15 cellular contexts compared by ENCODE assay signal in the genomic region with DNA sequence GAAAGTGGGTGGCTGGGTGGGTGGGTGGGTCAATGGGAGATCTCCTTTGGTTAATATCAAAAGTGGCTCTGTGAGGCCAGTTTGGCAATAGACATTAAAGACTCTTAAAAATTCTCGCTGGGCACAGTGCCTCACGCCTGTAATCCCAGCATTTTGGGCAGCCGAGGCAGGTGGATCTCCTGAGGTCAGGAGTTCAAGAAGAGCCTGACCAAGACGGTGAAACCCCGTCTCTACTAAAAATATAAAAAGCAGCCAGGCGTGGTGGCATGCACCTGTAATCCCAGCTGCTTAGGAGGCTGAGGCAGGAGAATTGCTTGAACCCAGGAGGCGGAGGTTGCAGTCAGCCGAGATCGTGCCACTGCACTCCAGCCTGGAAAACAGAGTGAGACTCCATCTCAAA. TPM values are rescaled to one million over a fixed set of nuclear protein-coding genes. Genes with fewer than 3 reads are reported as not detected.
DNase-seq lines count a peak whose midpoint lies in the region; ATAC-seq, FAIRE-seq and TF ChIP-seq lines count a peak whose summit lies in the region.
"Not testable (repeated sequence)": the region's sequence is repeated elsewhere in the genome, so short reads cannot be mapped to it uniquely, and the experiment has no call there.
"Had no signal": no experiment of that assay in that cellular context is flagged by ENCODE, and none has a peak within 500 bp of the region (broad histone marks: within the 10 kb centered on the region; RNA-seq: fewer than 3 reads in every experiment).

No MANE protein-coding gene starts in this region.

- peaks cover 85% of the 10 kb centered on the region for H3K36me3 Mint-ChIP-seq in activated T-cell treated with anti-CD3 and anti-CD28 coated beads, Interleukin-2, amount 50 U/mL, for 24 hours (ENCODE audit: low read depth)
- H3K36me3 Mint-ChIP-seq in central memory CD8-positive, alpha-beta T cell (ENCODE audit: insufficient read depth), result peaks cover 87% of the 10 kb centered on the region
- H3K36me3 Mint-ChIP-seq in memory B cell, result peaks cover 42% of the 10 kb centered on the region
- peaks cover 72% of the 10 kb centered on the region for H3K36me3 Mint-ChIP-seq in stimulated activated naive CD8-positive, alpha-beta T cell treated with anti-CD3 and anti-CD28 coated beads, Interleukin-15, Interleukin-2, amounts not matched to agents 100 ng/mL and 50 ng/mL, for 24 hours (ENCODE audit: low read depth)

- not testable (repeated sequence) for H3K27me3 ChIP-seq in BLaER1 treated with 17β-estradiol and CSF1 and Interleukin-3, amounts not matched to agents 10 nM and 100 nM; RWPE2 (ENCODE audit: insufficient read depth, poor library complexity, severe bottlenecking)

- peak overlapping the region in 7 of 11 experiments; percentile 25 to 82 (median 73); a peak in 9 of 22 replicates for H3K4me2 ChIP-seq in BLaER1 treated with 17β-estradiol and CSF1 and Interleukin-3, amounts not matched to agents 10 nM and 100 nM

- H3K36me3 ChIP-seq in BLaER1 treated with 17β-estradiol and CSF1 and Interleukin-3, amounts not matched to agents 10 nM and 100 nM, result peaks cover 66 to 82% (median 71%) of the 10 kb centered on the region in 11 experiments
- H3K36me3 ChIP-seq in RWPE2 (ENCODE audit: low read depth), result peaks cover 43% of the 10 kb centered on the region

- TF ChIP-seq POLR2A in GM12891 (IDR thresholded peaks at IDR 0.05; ENCODE audit: low read depth, low read length), result not testable (repeated sequence)

- not testable (repeated sequence) for H3K4me3 Mint-ChIP-seq in activated T-cell treated with anti-CD3 and anti-CD28 coated beads, Interleukin-2, amount 50 U/mL, for 24 hours; central memory CD8-positive, alpha-beta T cell; memory B cell; stimulated activated naive CD8-positive, alpha-beta T cell treated with anti-CD3 and anti-CD28 coated beads, Interleukin-15, Interleukin-2, amounts not matched to agents 100 ng/mL and 50 ng/mL, for 24 hours

- intact Hi-C loops in posterior vena cava (cut with DNase I), result not testable (repeated sequence)

- peaks cover 17 to 77% (median 41%) of the 10 kb centered on the region in 11 experiments; a peak in 20 of 22 replicates for H4K20me1 ChIP-seq in BLaER1 treated with 17β-estradiol and CSF1 and Interleukin-3, amounts not matched to agents 10 nM and 100 nM

- H3K4me1 Mint-ChIP-seq in activated T-cell treated with anti-CD3 and anti-CD28 coated beads, Interleukin-2, amount 50 U/mL, for 24 hours (ENCODE audit: low read depth), result peaks cover 76% of the 10 kb centered on the region
- peaks cover 77% of the 10 kb centered on the region for H3K4me1 Mint-ChIP-seq in central memory CD8-positive, alpha-beta T cell
- H3K4me1 Mint-ChIP-seq in memory B cell, result peaks cover 60% of the 10 kb centered on the region
- H3K4me1 Mint-ChIP-seq in stimulated activated naive CD8-positive, alpha-beta T cell treated with anti-CD3 and anti-CD28 coated beads, Interleukin-15, Interleukin-2, amounts not matched to agents 100 ng/mL and 50 ng/mL, for 24 hours (ENCODE audit: low read depth), result peaks cover 87% of the 10 kb centered on the region

- not testable (repeated sequence) for ATAC-seq in RWPE2 (ENCODE audit: low read depth); central memory CD8-positive, alpha-beta T cell (replicated peaks; ENCODE audit: extremely low read depth, poor library complexity, severe bottlenecking); memory B cell (ENCODE audit: low read depth)

- H3K4me3 ChIP-seq in BLaER1 treated with 17β-estradiol and CSF1 and Interleukin-3, amounts not matched to agents 10 nM and 100 nM; RWPE2 (ENCODE audit: severe bottlenecking): not testable (repeated sequence)

- H3K27ac Mint-ChIP-seq in activated T-cell treated with anti-CD3 and anti-CD28 coated beads, Interleukin-2, amount 50 U/mL, for 24 hours, result peak overlapping the region; percentile 69
- H3K27ac Mint-ChIP-seq in central memory CD8-positive, alpha-beta T cell (ENCODE audit: low read depth), result peak overlapping the region; percentile 46
- H3K27ac Mint-ChIP-seq in memory B cell, result peak overlapping the region; percentile 64
- peak overlapping the region; percentile 64 for H3K27ac Mint-ChIP-seq in stimulated activated naive CD8-positive, alpha-beta T cell treated with anti-CD3 and anti-CD28 coated beads, Interleukin-15, Interleukin-2, amounts not matched to agents 100 ng/mL and 50 ng/mL, for 24 hours

- not testable (repeated sequence) for TF ChIP-seq CTCF in RWPE2 (IDR thresholded peaks at IDR 0.05; ENCODE audit: poor library complexity, severe bottlenecking)

- not testable (repeated sequence) for H3K9me3 ChIP-seq in BLaER1 treated with 17β-estradiol and CSF1 and Interleukin-3, amounts not matched to agents 10 nM and 100 nM (replicated peaks in 1 of 11); RWPE2 (ENCODE audit: severe bottlenecking)

- H3K4me1 ChIP-seq in BLaER1 treated with 17β-estradiol and CSF1 and Interleukin-3, amounts not matched to agents 10 nM and 100 nM, result peaks cover 83 to 99% (median 93%) of the 10 kb centered on the region in 10 experiments
- H3K4me1 ChIP-seq in RWPE2 (ENCODE audit: insufficient read depth, poor library complexity, severe bottlenecking), result not testable (repeated sequence)

- not testable (repeated sequence) for H3K9me3 Mint-ChIP-seq in activated T-cell treated with anti-CD3 and anti-CD28 coated beads, Interleukin-2, amount 50 U/mL, for 24 hours; central memory CD8-positive, alpha-beta T cell; memory B cell; stimulated activated naive CD8-positive, alpha-beta T cell treated with anti-CD3 and anti-CD28 coated beads, Interleukin-15, Interleukin-2, amounts not matched to agents 100 ng/mL and 50 ng/mL, for 24 hours

- FAIRE-seq in GM12891 (lab: Jason Lieb, UNC), result not testable (repeated sequence)

- H3K9ac ChIP-seq in BLaER1 treated with 17β-estradiol and CSF1 and Interleukin-3, amounts not matched to agents 10 nM and 100 nM, result not testable (repeated sequence)

- peak overlapping the region in 3 of 11 experiments; percentile 13 to 29 (median 29); a peak in 3 of 22 replicates for H3K27ac ChIP-seq in BLaER1 treated with 17β-estradiol and CSF1 and Interleukin-3, amounts not matched to agents 10 nM and 100 nM
- not testable (repeated sequence) for H3K27ac ChIP-seq in RWPE2 (ENCODE audit: poor library complexity, severe bottlenecking)

- H3K27me3 Mint-ChIP-seq in activated T-cell treated with anti-CD3 and anti-CD28 coated beads, Interleukin-2, amount 50 U/mL, for 24 hours; central memory CD8-positive, alpha-beta T cell; memory B cell; stimulated activated naive CD8-positive, alpha-beta T cell treated with anti-CD3 and anti-CD28 coated beads, Interleukin-15, Interleukin-2, amounts not matched to agents 100 ng/mL and 50 ng/mL, for 24 hours: not testable (repeated sequence)

- not testable (repeated sequence) for DNase-seq in GM12891 (ENCODE audit: insufficient read length, low spot score); activated T-cell treated with anti-CD3 and anti-CD28 coated beads, Interleukin-2, amount 50 U/mL, for 24 hours; central memory CD8-positive, alpha-beta T cell (ENCODE audit: low spot score in 2 of 2); memory B cell (ENCODE audit: low spot score in 2 of 2)
- DNase-seq in RWPE2 (ENCODE audit: low spot score) (peak; percentile 13), posterior vena cava (ENCODE audit: low spot score) (peak; percentile 38)

TF ChIP-seq in GM12891, 5 proteins besides CTCF, POLR2A, EP300 and RAD21:
- peak; percentile 19 for TF ChIP-seq PAX5 (IDR thresholded peaks at IDR 0.05; ENCODE audit: insufficient read depth, low read length, severe bottlenecking)

RNA-seq across cellular contexts. Expression of gene STK10, which starts 32.9 kb away (rescaled TPM):
- polyA plus RNA-seq in GM12891 (2012; ENCODE audit: low read depth, missing spikeins), result 42.9 TPM
- total RNA-seq in posterior vena cava, result 10 to 100 TPM; 25.2 to 33.6 TPM

RNA-seq across cellular contexts. Expression of gene EFCAB9, which starts 38.9 kb away (rescaled TPM):
- polyA plus RNA-seq in GM12891 (2012; ENCODE audit: low read depth, missing spikeins), result not detected
- total RNA-seq in posterior vena cava, result not detected
- total RNA-seq: A172, GM23338, H9, HepG2, HT1080, K562, M059J had no signal
- polyA plus RNA-seq: GM23338, HepG2, K562 had no signal
